In genomic region chr7:149824748-149825566, GRCh38 we compare ENCODE assay signal across 1 cellular context.
A peak's percentile ranks its signal among the peaks of the same experiment; 100 is the strongest.
TF ChIP-seq lines count a peak whose summit lies in the region.

No MANE protein-coding gene starts in this region.

TF ChIP-seq in K562, 482 proteins besides CTCF, POLR2A, EP300 and RAD21 (continues in another document):
- TF ChIP-seq ARID3A (IDR thresholded peaks at IDR 0.05; ENCODE audit: borderline replicate concordance, low read depth, low read length) (no peak), NR2C2 (CRISPR knock-in tag; IDR thresholded peaks at IDR 0.05) (no peak), NR2C2 (tag; IDR thresholded peaks at IDR 0.05) (no peak), CGGBP1 (CRISPR knock-in tag; IDR thresholded peaks at IDR 0.05) (no peak), RBM17 (IDR thresholded peaks at IDR 0.05; ENCODE audit: borderline replicate concordance, low read depth, low read length) (no peak), CREB3L1 (IDR thresholded peaks at IDR 0.05; ENCODE audit: borderline replicate concordance, low read depth) (no peak), PRMT5 (CRISPR knock-in tag; IDR thresholded peaks at IDR 0.05) (no peak), SP1 (CRISPR knock-in tag; IDR thresholded peaks at IDR 0.05) (no peak), HIVEP1 (CRISPR knock-in tag; IDR thresholded peaks at IDR 0.05) (no peak), IRF2 (CRISPR knock-in tag; IDR thresholded peaks at IDR 0.05) (no peak), ARID4B (CRISPR knock-in tag; IDR thresholded peaks at IDR 0.05) (no peak; the same call in 1 of the 2 replicates), DPF2 (IDR thresholded peaks at IDR 0.05) (0 out of 2 replicates have a peak, but pooled peaks have one; percentile 29), AFF4 (CRISPR knock-in tag; IDR thresholded peaks at IDR 0.05) (no peak), CBX3 (IDR thresholded peaks at IDR 0.05; ENCODE audit: borderline replicate concordance in 1 of 2, low read length in 2 of 2) (peak in 1 of 2 experiments; percentile 30; a peak in 1 of 3 replicates), CHAMP1 (IDR thresholded peaks at IDR 0.05) (no peak), E2F6 (IDR thresholded peaks at IDR 0.05; ENCODE audit: borderline replicate concordance in 1 of 2, extremely low read depth in 1 of 2, insufficient read depth in 1 of 2, insufficient read length in 1 of 2, low read depth in 1 of 2, low read length in 1 of 2, poor library complexity in 1 of 2, severe bottlenecking in 1 of 2) (no peak), ZNF347 (CRISPR knock-in tag; IDR thresholded peaks at IDR 0.05; ENCODE audit: low read depth) (no peak), ZZZ3 (IDR thresholded peaks at IDR 0.05) (no peak), MAFK (IDR thresholded peaks at IDR 0.05; ENCODE audit: low read length) (peak; percentile 26; the same call in 1 of the 2 replicates), L3MBTL2 (IDR thresholded peaks at IDR 0.05) (no peak), ATF7 (IDR thresholded peaks at IDR 0.05) (no peak), MAFF (IDR thresholded peaks at IDR 0.05; ENCODE audit: low read length) (no peak), BCL6 (CRISPR knock-in tag; IDR thresholded peaks at IDR 0.05) (no peak), RBBP5 (IDR thresholded peaks at IDR 0.05; ENCODE audit: borderline replicate concordance, insufficient read depth, low read length, poor library complexity, severe bottlenecking) (no peak), FOXP4 (CRISPR knock-in tag; IDR thresholded peaks at IDR 0.05; ENCODE audit: borderline replicate concordance) (no peak), CREM (IDR thresholded peaks at IDR 0.05; ENCODE audit: low read depth) (no peak), STAT6 (CRISPR knock-in tag; IDR thresholded peaks at IDR 0.05) (0 out of 2 replicates have a peak, but pooled peaks have one; percentile 69), MEIS2 (IDR thresholded peaks at IDR 0.05; ENCODE audit: partially characterized antibody) (peak; percentile 36), ETS1 (conservative IDR thresholded peaks at IDR 0.05; ENCODE audit: control insufficient read depth, low read depth, low read length) (no peak), ZNF224 (CRISPR knock-in tag; IDR thresholded peaks at IDR 0.05) (no peak), FIP1L1 (IDR thresholded peaks at IDR 0.05; ENCODE audit: low read depth, low read length, poor library complexity, severe bottlenecking) (no peak), ELF4 (CRISPR knock-in tag; IDR thresholded peaks at IDR 0.05) (no peak), HMGN3 (IDR thresholded peaks at IDR 0.05; ENCODE audit: borderline replicate concordance, extremely low read depth, insufficient read length, low read depth, low read length) (no peak), TEAD1 (CRISPR knock-in tag; IDR thresholded peaks at IDR 0.05) (no peak), NRF1 (conservative IDR thresholded peaks at IDR 0.05 in 1 of 2, IDR thresholded peaks at IDR 0.05 in 1 of 2) (no peak)
